13 cellular contexts compared by ENCODE assay signal in genomic region chr14:20668969-20669368, GRCh38. TPM values are rescaled to one million over a fixed set of nuclear protein-coding genes. Genes with fewer than 3 reads are reported as not detected.
"Had no signal": no experiment of that assay in that cellular context is flagged by ENCODE, and none has a peak within 500 bp of the region (broad histone marks: within the 10 kb centered on the region; RNA-seq: fewer than 3 reads in every experiment).

No MANE protein-coding gene starts in this region.

- H3K27ac Mint-ChIP-seq: natural killer cell had no signal

- DNase-seq: activated CD4-positive, alpha-beta memory T cell treated with anti-CD3 and anti-CD28 coated beads, Interleukin-2, amount 10 ng/mL, durations not matched to agents 7 days and 5 days; activated T-cell treated with anti-CD3 and anti-CD28 coated beads, Interleukin-2, amount 50 U/mL, for 48 hours; glutamatergic neuron; mammary epithelial cell; mucosa of descending colon; natural killer cell; right cardiac atrium; transverse colon had no signal

- ATAC-seq: left lobe of liver, mucosa of descending colon, natural killer cell, right cardiac atrium had no signal

- H3K4me3 Mint-ChIP-seq: activated CD4-positive, alpha-beta memory T cell treated with anti-CD3 and anti-CD28 coated beads, Interleukin-2, amount 10 ng/mL, durations not matched to agents 7 days and 5 days; natural killer cell had no signal

- H3K27me3 Mint-ChIP-seq: activated CD4-positive, alpha-beta memory T cell treated with anti-CD3 and anti-CD28 coated beads, Interleukin-2, amount 10 ng/mL, durations not matched to agents 7 days and 5 days had no signal

- H3K4me1 ChIP-seq: esophagus muscularis mucosa had no signal

- H3K36me3 ChIP-seq: esophagus muscularis mucosa, transverse colon had no signal

- H3K36me3 Mint-ChIP-seq: natural killer cell had no signal

- H3K9me3 Mint-ChIP-seq: activated CD4-positive, alpha-beta memory T cell treated with anti-CD3 and anti-CD28 coated beads, Interleukin-2, amount 10 ng/mL, durations not matched to agents 7 days and 5 days; natural killer cell had no signal

- H3K4me3 ChIP-seq: esophagus muscularis mucosa, mucosa of descending colon, transverse colon had no signal

- H3K27ac ChIP-seq: esophagus muscularis mucosa, transverse colon had no signal

- H3K9me3 ChIP-seq: esophagus muscularis mucosa, mucosa of descending colon, transverse colon had no signal

RNA-seq across cellular contexts. Expression of gene OR6S1, which starts 27.5 kb away (rescaled TPM):
- total RNA-seq: activated CD4-positive, alpha-beta memory T cell treated with anti-CD3 and anti-CD28 coated beads, Interleukin-2, amount 10 ng/mL, durations not matched to agents 7 days and 5 days; astrocyte; esophagus muscularis mucosa; fibroblast of villous mesenchyme; left lobe of liver; mammary epithelial cell; mucosa of descending colon; natural killer cell; posterior vena cava; right cardiac atrium; transverse colon had no signal
- polyA plus RNA-seq: mammary epithelial cell, right cardiac atrium had no signal
